In the genomic region with DNA sequence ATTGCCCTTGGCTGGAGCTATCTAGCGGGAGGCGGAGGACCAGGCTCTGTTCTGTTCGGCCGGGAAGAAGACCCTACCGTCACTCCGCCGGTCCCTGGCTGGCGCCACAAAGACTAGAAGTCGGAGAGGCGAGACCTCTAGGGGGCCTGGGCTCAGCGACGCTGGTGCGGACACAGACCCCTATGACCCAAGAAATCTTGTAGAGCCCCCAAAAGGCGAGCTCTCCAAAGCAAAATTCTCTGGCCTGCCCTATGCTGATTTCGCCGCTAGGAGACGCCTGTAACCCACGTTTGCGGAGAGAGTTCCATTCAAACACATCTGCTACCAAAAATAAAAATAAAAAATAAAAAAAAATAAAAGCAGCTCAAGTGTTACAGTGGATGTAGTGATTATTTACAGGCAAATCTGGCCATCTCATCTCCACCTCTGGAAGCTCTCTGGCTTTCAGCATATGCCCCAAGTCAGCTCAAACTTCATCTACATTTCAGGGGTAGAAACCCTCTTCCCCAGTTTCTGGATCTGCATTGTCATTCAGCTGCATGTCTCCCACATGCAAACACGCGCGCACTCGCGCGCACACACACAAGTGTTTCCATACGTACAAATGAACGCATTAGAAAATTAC, we compare ENCODE assay signal across 8 cellular contexts. TPM values are rescaled to one million over a fixed set of nuclear protein-coding genes. Genes with fewer than 3 reads are reported as not detected.
DNase-seq lines count a peak whose midpoint lies in the region; TF ChIP-seq lines count a peak whose summit lies in the region.

No MANE protein-coding gene starts in this region.

- H3K27ac ChIP-seq in mammary epithelial cell (ENCODE audit: insufficient read depth, low read depth, low read length) (no peak overlapping the region), layer of hippocampus (ENCODE audit: low read depth, low read length) (peak overlapping the region; percentile 74), tibial artery (peak overlapping the region; percentile 31 to 41)

- H3K9ac ChIP-seq in mammary epithelial cell (ENCODE audit: insufficient read depth, low read length) = no peak overlapping the region

- peaks cover 23% of the 10 kb centered on the region for H3K4me1 ChIP-seq in mammary epithelial cell (ENCODE audit: insufficient read depth, low read length)
- H3K4me1 ChIP-seq in tibial artery = peaks cover 0 to 47% (median 22%) of the 10 kb centered on the region in 4 donors

- H3K9me3 ChIP-seq in mammary epithelial cell (replicated peaks; ENCODE audit: insufficient read depth, low read length) = no peaks in the 10 kb centered on the region
- no peaks in the 10 kb centered on the region for H3K9me3 ChIP-seq in tibial artery

- dilution Hi-C loops in mammary epithelial cell (cut with HindIII; ENCODE audit: low sequenced_read_pairs) = no loop called here

- in situ Hi-C loops in mammary epithelial cell (cut with MboI; ENCODE audit: low sequenced_read_pairs in 2 of 2) = no loop called here

- TF ChIP-seq CTCF in mammary epithelial cell (conservative IDR thresholded peaks at IDR 0.05 in 1 of 2, IDR thresholded peaks at IDR 0.05 in 1 of 2; ENCODE audit: extremely low read depth in 1 of 2, insufficient read depth in 1 of 2, low read depth in 1 of 2, low read length in 2 of 2) = peak; percentile 91 to 93
- peak; percentile 70 to 89 for TF ChIP-seq CTCF in tibial artery (IDR thresholded peaks at IDR 0.05)

- intact Hi-C loops in mammary epithelial cell (cut with micrococcal nuclease) (loop anchor here (2.0 to 10.0 kb wide), 3 partner anchors 168 to 688 kb away; no protein-coding TSS in a partner anchor), tibial artery (cut with DNase I; ENCODE audit: low total_unique reads) (no loop called here)

- no peak overlapping the region for H2AFZ ChIP-seq in mammary epithelial cell (ENCODE audit: low read depth, low read length)

- peak in 2 of 3 experiments; percentile 59 to 76 for DNase-seq in NCI-H1417 (lab: John Stamatoyannopoulos, UW)
- DNase-seq in NCI-H1417 treated with DMSO at 0.1 percent for 48 hours (lab: John Stamatoyannopoulos, UW) = no peak
- DNase-seq in H4 (ENCODE audit: low spot score) = peak; percentile 38
- DNase-seq in NCI-H345 treated with DMSO at 0.1 percent for 48 hours (lab: John Stamatoyannopoulos, UW; ENCODE audit: unreplicated experiment) = peak; percentile 19
- DNase-seq in mammary epithelial cell = no peak
- DNase-seq in tibial artery = peak in 1 of 2 donors; percentile 67
- DNase-seq in activated CD4-positive, CD25-positive, alpha-beta regulatory T cell treated with anti-CD3 and anti-CD28 coated beads, Interleukin-2, amount 50 U/mL, for 72 hours = no peak

- H3K4me2 ChIP-seq in mammary epithelial cell (ENCODE audit: insufficient read depth, low read depth, low read length) = peak overlapping the region; percentile 56

- H3K27me3 ChIP-seq in mammary epithelial cell (ENCODE audit: insufficient read depth, low read length) (peaks cover 55% of the 10 kb centered on the region), layer of hippocampus (ENCODE audit: control insufficient read depth, insufficient read depth, low read length) (no peaks in the 10 kb centered on the region), tibial artery (peaks cover 0 to 4% of the 10 kb centered on the region in 2 donors)

- CTCF ChIA-PET in mammary epithelial cell (lab: Charles Lee; ENCODE audit: low non-redundant PET) = interaction anchor here (0.6 to 1.0 kb wide), 5 partner anchors 32 to 1631 kb away, joined by 3 to 9 read pairs (median 5); no protein-coding TSS in a partner anchor

- 2% methylated on average over 22 of the region's 27 CpGs for WGBS in mammary epithelial cell (ENCODE audit: low coverage, missing lambda C conversion rate)

- no peaks in the 10 kb centered on the region for H3K36me3 ChIP-seq in mammary epithelial cell (ENCODE audit: insufficient read depth, low read length)
- H3K36me3 ChIP-seq in tibial artery = no peaks in the 10 kb centered on the region

- H3K79me2 ChIP-seq in mammary epithelial cell (ENCODE audit: insufficient read depth, low read length) = no peaks in the 10 kb centered on the region

- H3K4me3 ChIP-seq in mammary epithelial cell (replicated peaks in 1 of 3; ENCODE audit: insufficient read depth in 1 of 3, low read depth in 2 of 3, low read length in 3 of 3) (peak overlapping the region in 1 of 3 experiments; percentile 16), tibial artery (peak overlapping the region; percentile 63 to 72)

- no peaks in the 10 kb centered on the region for H4K20me1 ChIP-seq in mammary epithelial cell (ENCODE audit: insufficient read depth, low read length)

- BruUV-seq in mammary epithelial cell (replicated peaks; lab: Mats Ljungman, UMichigan) = no TSS peak

RNA-seq across cellular contexts. Expression of a gene that starts 2.4 kb away (rescaled TPM):
- 4.5 and 5.5 TPM in 2 replicates for total RNA-seq in H4 (2014; rRNA removed; shearing (Covaris generic))
- not detected for total RNA-seq in mammary epithelial cell
- not detected for polyA plus RNA-seq in mammary epithelial cell
- not detected for polyA minus RNA-seq in mammary epithelial cell

Comparison
In these comparisons a context has a peak if more than half of its experiments do, and no peak if none do; other contexts are left out.
1. DNase-seq: peak in NCI-H1417 (2 of 3), H4 (single experiment) and NCI-H345 treated with DMSO at 0.1 percent for 48 hours (single experiment); none in NCI-H1417 treated with DMSO at 0.1 percent for 48 hours (single experiment), mammary epithelial cell (single experiment) and activated CD4-positive, CD25-positive, alpha-beta regulatory T cell treated with anti-CD3 and anti-CD28 coated beads, Interleukin-2, amount 50 U/mL, for 72 hours (single experiment).